ENCODE assay signal across 2 cellular contexts in the genomic region with DNA sequence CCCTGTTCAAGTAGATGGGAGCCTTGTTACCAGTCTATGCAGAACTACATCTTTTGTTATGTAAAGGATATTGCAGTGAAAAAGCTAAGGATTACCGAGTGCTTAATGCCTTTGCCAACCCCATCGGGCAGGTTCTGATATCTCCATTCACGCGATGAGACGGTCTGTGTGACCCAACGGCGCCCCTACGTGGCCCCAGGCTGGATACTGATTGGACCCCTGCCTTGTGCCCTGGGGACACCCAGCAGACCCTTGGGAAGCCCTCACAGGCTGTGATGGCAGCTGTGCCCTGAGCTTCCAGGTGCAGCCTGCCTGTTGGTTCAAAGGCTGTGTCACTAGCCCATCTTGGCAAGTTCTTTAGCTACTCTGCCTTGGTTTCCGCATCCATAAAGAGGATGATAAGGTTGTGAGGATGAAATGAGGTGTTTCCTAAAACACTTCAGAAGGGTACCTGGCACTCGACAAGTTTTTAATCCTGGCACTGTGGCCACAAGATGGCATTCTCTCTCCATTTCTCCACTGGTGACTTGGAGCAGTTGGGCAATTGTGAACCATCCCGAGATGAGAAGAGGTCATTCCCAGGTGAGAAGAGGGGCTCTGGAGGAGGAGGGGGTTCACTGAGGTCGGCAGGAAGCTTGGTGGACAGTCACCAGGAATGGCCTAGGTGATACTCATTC.
TF ChIP-seq lines count a peak whose summit lies in the region.

No MANE protein-coding gene starts in this region.

TF ChIP-seq in GM23338, 12 proteins besides CTCF, POLR2A, EP300 and RAD21:
- TF ChIP-seq POLR2AphosphoS5 (IDR thresholded peaks at IDR 0.05; ENCODE audit: low read depth) (no peak; the same call in 1 of the 2 replicates), JUNB (IDR thresholded peaks at IDR 0.05; ENCODE audit: unreplicated experiment) (no peak), ZNF114 (CRISPR knock-in tag; IDR thresholded peaks at IDR 0.05) (no peak)
TF ChIP-seq in GM23338: peak in this region for 0.

TF ChIP-seq in HepG2, 621 proteins besides CTCF, POLR2A, EP300 and RAD21:
- TF ChIP-seq, protein P1, sequence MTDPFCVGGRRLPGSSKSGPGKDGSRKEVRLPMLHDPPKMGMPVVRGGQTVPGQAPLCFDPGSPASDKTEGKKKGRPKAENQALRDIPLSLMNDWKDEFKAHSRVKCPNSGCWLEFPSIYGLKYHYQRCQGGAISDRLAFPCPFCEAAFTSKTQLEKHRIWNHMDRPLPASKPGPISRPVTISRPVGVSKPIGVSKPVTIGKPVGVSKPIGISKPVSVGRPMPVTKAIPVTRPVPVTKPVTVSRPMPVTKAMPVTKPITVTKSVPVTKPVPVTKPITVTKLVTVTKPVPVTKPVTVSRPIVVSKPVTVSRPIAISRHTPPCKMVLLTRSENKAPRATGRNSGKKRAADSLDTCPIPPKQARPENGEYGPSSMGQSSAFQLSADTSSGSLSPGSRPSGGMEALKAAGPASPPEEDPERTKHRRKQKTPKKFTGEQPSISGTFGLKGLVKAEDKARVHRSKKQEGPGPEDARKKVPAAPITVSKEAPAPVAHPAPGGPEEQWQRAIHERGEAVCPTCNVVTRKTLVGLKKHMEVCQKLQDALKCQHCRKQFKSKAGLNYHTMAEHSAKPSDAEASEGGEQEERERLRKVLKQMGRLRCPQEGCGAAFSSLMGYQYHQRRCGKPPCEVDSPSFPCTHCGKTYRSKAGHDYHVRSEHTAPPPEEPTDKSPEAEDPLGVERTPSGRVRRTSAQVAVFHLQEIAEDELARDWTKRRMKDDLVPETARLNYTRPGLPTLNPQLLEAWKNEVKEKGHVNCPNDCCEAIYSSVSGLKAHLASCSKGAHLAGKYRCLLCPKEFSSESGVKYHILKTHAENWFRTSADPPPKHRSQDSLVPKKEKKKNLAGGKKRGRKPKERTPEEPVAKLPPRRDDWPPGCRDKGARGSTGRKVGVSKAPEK (CRISPR knock-in tag; IDR thresholded peaks at IDR 0.05; ENCODE audit: borderline replicate concordance): 0 out of 2 replicates have a peak, but pooled peaks have one; percentile 29
- TF ChIP-seq CHD2 (IDR thresholded peaks at IDR 0.05; ENCODE audit: low read depth, low read length) (no peak), MBD4 (IDR thresholded peaks at IDR 0.05; ENCODE audit: borderline replicate concordance, low read length) (no peak), ZNF605 (CRISPR knock-in tag; IDR thresholded peaks at IDR 0.05) (no peak), SOX5 (CRISPR knock-in tag; IDR thresholded peaks at IDR 0.05; ENCODE audit: borderline replicate concordance) (no peak), FOXC1 (CRISPR knock-in tag; IDR thresholded peaks at IDR 0.05; ENCODE audit: borderline replicate concordance) (0 out of 2 replicates have a peak, but pooled peaks have one; percentile 46), SSRP1 (CRISPR knock-in tag; IDR thresholded peaks at IDR 0.05) (peak; percentile 84; the same call in 1 of the 2 replicates), SUZ12 (IDR thresholded peaks at IDR 0.05; ENCODE audit: low read depth, low read length) (no peak), RBM22 (optimal IDR thresholded peaks at IDR 0.05; ENCODE audit: low read length) (peak; percentile 65), PAF1 (CRISPR knock-in tag; IDR thresholded peaks at IDR 0.05) (0 out of 2 replicates have a peak, but pooled peaks have one; percentile 57), ISL2 (CRISPR knock-in tag; IDR thresholded peaks at IDR 0.05) (no peak), ZBTB38 (CRISPR knock-in tag; IDR thresholded peaks at IDR 0.05) (0 out of 2 replicates have a peak, but pooled peaks have one; percentile 13)
- TF ChIP-seq, protein P2, sequence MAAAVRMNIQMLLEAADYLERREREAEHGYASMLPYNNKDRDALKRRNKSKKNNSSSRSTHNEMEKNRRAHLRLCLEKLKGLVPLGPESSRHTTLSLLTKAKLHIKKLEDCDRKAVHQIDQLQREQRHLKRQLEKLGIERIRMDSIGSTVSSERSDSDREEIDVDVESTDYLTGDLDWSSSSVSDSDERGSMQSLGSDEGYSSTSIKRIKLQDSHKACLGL (CRISPR knock-in tag; IDR thresholded peaks at IDR 0.05): no peak
- TF ChIP-seq, protein P3, sequence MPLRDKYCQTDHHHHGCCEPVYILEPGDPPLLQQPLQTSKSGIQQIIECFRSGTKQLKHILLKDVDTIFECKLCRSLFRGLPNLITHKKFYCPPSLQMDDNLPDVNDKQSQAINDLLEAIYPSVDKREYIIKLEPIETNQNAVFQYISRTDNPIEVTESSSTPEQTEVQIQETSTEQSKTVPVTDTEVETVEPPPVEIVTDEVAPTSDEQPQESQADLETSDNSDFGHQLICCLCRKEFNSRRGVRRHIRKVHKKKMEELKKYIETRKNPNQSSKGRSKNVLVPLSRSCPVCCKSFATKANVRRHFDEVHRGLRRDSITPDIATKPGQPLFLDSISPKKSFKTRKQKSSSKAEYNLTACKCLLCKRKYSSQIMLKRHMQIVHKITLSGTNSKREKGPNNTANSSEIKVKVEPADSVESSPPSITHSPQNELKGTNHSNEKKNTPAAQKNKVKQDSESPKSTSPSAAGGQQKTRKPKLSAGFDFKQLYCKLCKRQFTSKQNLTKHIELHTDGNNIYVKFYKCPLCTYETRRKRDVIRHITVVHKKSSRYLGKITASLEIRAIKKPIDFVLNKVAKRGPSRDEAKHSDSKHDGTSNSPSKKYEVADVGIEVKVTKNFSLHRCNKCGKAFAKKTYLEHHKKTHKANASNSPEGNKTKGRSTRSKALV (CRISPR knock-in tag; IDR thresholded peaks at IDR 0.05): no peak
- TF ChIP-seq, protein P4, sequence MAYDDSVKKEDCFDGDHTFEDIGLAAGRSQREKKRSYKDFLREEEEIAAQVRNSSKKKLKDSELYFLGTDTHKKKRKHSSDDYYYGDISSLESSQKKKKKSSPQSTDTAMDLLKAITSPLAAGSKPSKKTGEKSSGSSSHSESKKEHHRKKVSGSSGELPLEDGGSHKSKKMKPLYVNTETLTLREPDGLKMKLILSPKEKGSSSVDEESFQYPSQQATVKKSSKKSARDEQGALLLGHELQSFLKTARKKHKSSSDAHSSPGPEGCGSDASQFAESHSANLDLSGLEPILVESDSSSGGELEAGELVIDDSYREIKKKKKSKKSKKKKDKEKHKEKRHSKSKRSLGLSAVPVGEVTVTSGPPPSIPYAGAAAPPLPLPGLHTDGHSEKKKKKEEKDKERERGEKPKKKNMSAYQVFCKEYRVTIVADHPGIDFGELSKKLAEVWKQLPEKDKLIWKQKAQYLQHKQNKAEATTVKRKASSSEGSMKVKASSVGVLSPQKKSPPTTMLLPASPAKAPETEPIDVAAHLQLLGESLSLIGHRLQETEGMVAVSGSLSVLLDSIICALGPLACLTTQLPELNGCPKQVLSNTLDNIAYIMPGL (CRISPR knock-in tag; IDR thresholded peaks at IDR 0.05; ENCODE audit: borderline replicate concordance in 1 of 2, low read depth in 1 of 2): no peak
- TF ChIP-seq, protein P5, sequence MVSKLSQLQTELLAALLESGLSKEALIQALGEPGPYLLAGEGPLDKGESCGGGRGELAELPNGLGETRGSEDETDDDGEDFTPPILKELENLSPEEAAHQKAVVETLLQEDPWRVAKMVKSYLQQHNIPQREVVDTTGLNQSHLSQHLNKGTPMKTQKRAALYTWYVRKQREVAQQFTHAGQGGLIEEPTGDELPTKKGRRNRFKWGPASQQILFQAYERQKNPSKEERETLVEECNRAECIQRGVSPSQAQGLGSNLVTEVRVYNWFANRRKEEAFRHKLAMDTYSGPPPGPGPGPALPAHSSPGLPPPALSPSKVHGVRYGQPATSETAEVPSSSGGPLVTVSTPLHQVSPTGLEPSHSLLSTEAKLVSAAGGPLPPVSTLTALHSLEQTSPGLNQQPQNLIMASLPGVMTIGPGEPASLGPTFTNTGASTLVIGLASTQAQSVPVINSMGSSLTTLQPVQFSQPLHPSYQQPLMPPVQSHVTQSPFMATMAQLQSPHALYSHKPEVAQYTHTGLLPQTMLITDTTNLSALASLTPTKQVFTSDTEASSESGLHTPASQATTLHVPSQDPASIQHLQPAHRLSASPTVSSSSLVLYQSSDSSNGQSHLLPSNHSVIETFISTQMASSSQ (IDR thresholded peaks at IDR 0.05; ENCODE audit: low read depth): no peak
- TF ChIP-seq, protein P5 (CRISPR knock-in tag; IDR thresholded peaks at IDR 0.05; ENCODE audit: borderline replicate concordance): peak; percentile 31; the same call in 1 of the 2 replicates
- TF ChIP-seq, protein P6, sequence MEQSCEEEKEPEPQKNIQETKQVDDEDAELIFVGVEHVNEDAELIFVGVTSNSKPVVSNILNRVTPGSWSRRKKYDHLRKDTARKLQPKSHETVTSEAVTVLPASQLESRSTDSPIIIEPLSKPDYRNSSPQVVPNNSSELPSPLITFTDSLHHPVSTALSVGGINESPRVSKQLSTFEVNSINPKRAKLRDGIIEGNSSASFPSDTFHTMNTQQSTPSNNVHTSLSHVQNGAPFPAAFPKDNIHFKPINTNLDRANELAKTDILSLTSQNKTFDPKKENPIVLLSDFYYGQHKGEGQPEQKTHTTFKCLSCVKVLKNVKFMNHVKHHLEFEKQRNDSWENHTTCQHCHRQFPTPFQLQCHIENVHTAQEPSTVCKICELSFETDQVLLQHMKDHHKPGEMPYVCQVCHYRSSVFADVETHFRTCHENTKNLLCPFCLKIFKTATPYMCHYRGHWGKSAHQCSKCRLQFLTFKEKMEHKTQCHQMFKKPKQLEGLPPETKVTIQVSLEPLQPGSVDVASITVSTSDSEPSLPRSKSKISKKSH (CRISPR knock-in tag; IDR thresholded peaks at IDR 0.05; ENCODE audit: borderline replicate concordance): 0 out of 2 replicates have a peak, but pooled peaks have one; percentile 13
- TF ChIP-seq, protein P7, sequence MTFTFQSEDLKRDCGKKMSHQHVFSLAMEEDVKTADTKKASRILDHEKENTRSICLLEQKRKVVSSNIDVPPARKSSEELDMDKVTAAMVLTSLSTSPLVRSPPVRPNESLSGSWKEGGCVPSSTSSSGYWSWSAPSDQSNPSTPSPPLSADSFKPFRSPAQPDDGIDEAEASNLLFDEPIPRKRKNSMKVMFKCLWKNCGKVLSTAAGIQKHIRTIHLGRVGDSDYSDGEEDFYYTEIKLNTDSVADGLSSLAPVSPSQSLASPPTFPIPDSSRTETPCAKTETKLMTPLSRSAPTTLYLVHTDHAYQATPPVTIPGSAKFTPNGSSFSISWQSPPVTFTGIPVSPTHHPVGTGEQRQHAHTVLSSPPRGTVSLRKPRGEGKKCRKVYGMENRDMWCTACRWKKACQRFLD (CRISPR knock-in tag; IDR thresholded peaks at IDR 0.05; ENCODE audit: borderline replicate concordance): no peak
- TF ChIP-seq, protein P8, sequence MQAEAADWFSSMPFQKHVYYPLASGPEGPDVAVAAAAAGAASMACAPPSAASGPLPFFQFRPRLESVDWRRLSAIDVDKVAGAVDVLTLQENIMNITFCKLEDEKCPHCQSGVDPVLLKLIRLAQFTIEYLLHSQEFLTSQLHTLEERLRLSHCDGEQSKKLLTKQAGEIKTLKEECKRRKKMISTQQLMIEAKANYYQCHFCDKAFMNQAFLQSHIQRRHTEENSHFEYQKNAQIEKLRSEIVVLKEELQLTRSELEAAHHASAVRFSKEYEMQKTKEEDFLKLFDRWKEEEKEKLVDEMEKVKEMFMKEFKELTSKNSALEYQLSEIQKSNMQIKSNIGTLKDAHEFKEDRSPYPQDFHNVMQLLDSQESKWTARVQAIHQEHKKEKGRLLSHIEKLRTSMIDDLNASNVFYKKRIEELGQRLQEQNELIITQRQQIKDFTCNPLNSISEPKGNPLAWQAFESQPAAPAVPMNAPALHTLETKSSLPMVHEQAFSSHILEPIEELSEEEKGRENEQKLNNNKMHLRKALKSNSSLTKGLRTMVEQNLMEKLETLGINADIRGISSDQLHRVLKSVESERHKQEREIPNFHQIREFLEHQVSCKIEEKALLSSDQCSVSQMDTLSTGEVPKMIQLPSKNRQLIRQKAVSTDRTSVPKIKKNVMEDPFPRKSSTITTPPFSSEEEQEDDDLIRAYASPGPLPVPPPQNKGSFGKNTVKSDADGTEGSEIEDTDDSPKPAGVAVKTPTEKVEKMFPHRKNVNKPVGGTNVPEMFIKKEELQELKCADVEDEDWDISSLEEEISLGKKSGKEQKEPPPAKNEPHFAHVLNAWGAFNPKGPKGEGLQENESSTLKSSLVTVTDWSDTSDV (CRISPR knock-in tag; IDR thresholded peaks at IDR 0.05): no peak
